ENCODE assay signal across 12 cellular contexts in the genomic region with DNA sequence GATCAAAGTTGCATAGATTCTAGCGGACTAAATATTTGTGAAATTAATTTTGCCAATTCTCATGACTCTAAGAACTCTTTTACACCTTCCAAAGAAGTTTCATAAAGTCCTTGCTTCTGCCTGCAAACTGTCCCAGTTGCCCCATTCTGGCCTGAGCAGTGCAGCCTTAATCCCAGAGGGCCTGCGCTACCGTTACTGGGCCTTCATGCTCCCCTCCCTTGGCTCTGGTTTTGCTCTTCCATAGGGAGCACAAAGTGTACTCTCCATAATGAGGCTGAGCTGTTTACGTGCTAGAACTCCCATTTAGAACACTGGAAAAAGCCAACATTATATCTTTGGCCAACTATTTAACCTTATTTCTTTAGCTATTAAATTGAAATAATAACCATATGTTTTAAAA. TPM values are rescaled to one million over a fixed set of nuclear protein-coding genes. Genes with fewer than 3 reads are reported as not detected.
DNase-seq lines count a peak whose midpoint lies in the region; ATAC-seq and TF ChIP-seq lines count a peak whose summit lies in the region.
"Had no signal": no experiment of that assay in that cellular context is flagged by ENCODE, and none has a peak within 500 bp of the region (broad histone marks: within the 10 kb centered on the region; RNA-seq: fewer than 3 reads in every experiment).

No MANE protein-coding gene starts in this region.

- ATAC-seq in T-cell (replicated peaks in 1 of 4) (no peak), esophagus mucosa (no peak), GM18502 (IDR thresholded peaks at IDR 0.05; ENCODE audit: poor library complexity, unreplicated experiment) (no peak)
- no peak for ATAC-seq in stimulated activated effector memory CD8-positive, alpha-beta T cell treated with anti-CD3 and anti-CD28 coated beads, Interleukin-12 subunit alpha, Interleukin-12 subunit beta, amount 100 ng/mL, for 72 hours

- CTCF ChIA-PET in T-cell (lab: Charles Lee), result interaction anchor here (0.6 to 1.9 kb wide), 11 partner anchors 19 to 203 kb away, joined by 3 to 13 read pairs (median 4); partner anchors contain the start of genes GTF3A (in 1 of the 2) and LNX2 (in 1 of the 2)

- DNase-seq in activated CD4-positive, alpha-beta T cell treated with anti-CD3 and anti-CD28 coated beads, Interleukin-2, amount 10 ng/mL, durations not matched to agents 24 days and 14 days, result no peak
- DNase-seq in activated CD4-positive, alpha-beta T cell treated with anti-CD3 and anti-CD28 coated beads, Interleukin-2, amount 50 U/mL, for 4 hours, result no peak
- DNase-seq in T-cell, result no peak
- DNase-seq in cardiac muscle cell (ENCODE audit: low read depth in 1 of 2, low spot score in 1 of 2), result no peak
- no peak for DNase-seq in stimulated activated effector memory CD8-positive, alpha-beta T cell treated with anti-CD3 and anti-CD28 coated beads, Interleukin-12 subunit alpha, Interleukin-12 subunit beta, amount 100 ng/mL, for 72 hours (ENCODE audit: low spot score in 2 of 2)
- no peak for DNase-seq in DMS53 (lab: John Stamatoyannopoulos, UW)
- DNase-seq: DMS79 treated with DMSO at 0.1 percent for 48 hours, T1000 had no signal

- H3K27me3 Mint-ChIP-seq in activated CD4-positive, alpha-beta T cell treated with anti-CD3 and anti-CD28 coated beads, Interleukin-2, amount 10 ng/mL, durations not matched to agents 24 days and 14 days, result no peaks in the 10 kb centered on the region
- H3K27me3 Mint-ChIP-seq in T-cell, result no peaks in the 10 kb centered on the region

- peak overlapping the region; percentile 89 for H3K27ac ChIP-seq in cardiac muscle cell

- H3K27ac Mint-ChIP-seq in activated CD4-positive, alpha-beta T cell treated with anti-CD3 and anti-CD28 coated beads, Interleukin-2, amount 10 ng/mL, durations not matched to agents 24 days and 14 days, result peak overlapping the region; percentile 2
- peak overlapping the region; percentile 98 to 99 for H3K27ac Mint-ChIP-seq in T-cell
- peak overlapping the region; percentile 98 for H3K27ac Mint-ChIP-seq in stimulated activated effector memory CD8-positive, alpha-beta T cell treated with anti-CD3 and anti-CD28 coated beads, Interleukin-12 subunit alpha, Interleukin-12 subunit beta, amount 100 ng/mL, for 72 hours

- H3K4me3 Mint-ChIP-seq in activated CD4-positive, alpha-beta T cell treated with anti-CD3 and anti-CD28 coated beads, Interleukin-2, amount 10 ng/mL, durations not matched to agents 24 days and 14 days, result peak overlapping the region; percentile 2
- H3K4me3 Mint-ChIP-seq in T-cell, result peak overlapping the region; percentile 89 to 95 (median 94)
- peak overlapping the region; percentile 86 for H3K4me3 Mint-ChIP-seq in stimulated activated effector memory CD8-positive, alpha-beta T cell treated with anti-CD3 and anti-CD28 coated beads, Interleukin-12 subunit alpha, Interleukin-12 subunit beta, amount 100 ng/mL, for 72 hours

- H3K27me3 ChIP-seq in cardiac muscle cell, result peaks cover 14% of the 10 kb centered on the region

- peaks cover 43% of the 10 kb centered on the region for H3K4me1 Mint-ChIP-seq in activated CD4-positive, alpha-beta T cell treated with anti-CD3 and anti-CD28 coated beads, Interleukin-2, amount 10 ng/mL, durations not matched to agents 24 days and 14 days
- peaks cover 64 to 67% (median 65%) of the 10 kb centered on the region in 3 donors for H3K4me1 Mint-ChIP-seq in T-cell
- peaks cover 52% of the 10 kb centered on the region for H3K4me1 Mint-ChIP-seq in stimulated activated effector memory CD8-positive, alpha-beta T cell treated with anti-CD3 and anti-CD28 coated beads, Interleukin-12 subunit alpha, Interleukin-12 subunit beta, amount 100 ng/mL, for 72 hours

- POLR2A ChIA-PET in T-cell (lab: Charles Lee), result interaction anchor here (1.1 to 1.2 kb wide), 2 partner anchors 22 kb away, joined by 5 to 7 read pairs; no protein-coding TSS in a partner anchor

- no peaks in the 10 kb centered on the region for H3K9me3 Mint-ChIP-seq in activated CD4-positive, alpha-beta T cell treated with anti-CD3 and anti-CD28 coated beads, Interleukin-2, amount 10 ng/mL, durations not matched to agents 24 days and 14 days
- no peaks in the 10 kb centered on the region for H3K9me3 Mint-ChIP-seq in T-cell
- H3K9me3 Mint-ChIP-seq in stimulated activated effector memory CD8-positive, alpha-beta T cell treated with anti-CD3 and anti-CD28 coated beads, Interleukin-12 subunit alpha, Interleukin-12 subunit beta, amount 100 ng/mL, for 72 hours, result no peaks in the 10 kb centered on the region
- H3K9me3 Mint-ChIP-seq: dendritic cell treated with granulocyte-macrophage colony-stimulating factor and Interleukin-4, amounts not matched to agents 40 ng/mL and 50 ng/mL, for 4 days had no signal

- intact Hi-C loops in activated CD4-positive, alpha-beta T cell treated with anti-CD3 and anti-CD28 coated beads, Interleukin-2, amount 10 ng/mL, durations not matched to agents 24 days and 14 days (cut with micrococcal nuclease), result no loop called here

- no peaks in the 10 kb centered on the region for H3K9me3 ChIP-seq in cardiac muscle cell (ENCODE audit: low read depth)

- no peak for TF ChIP-seq CTCF in cardiac muscle cell (IDR thresholded peaks at IDR 0.05; ENCODE audit: low read depth, low read length)

- H3K36me3 ChIP-seq in cardiac muscle cell, result no peaks in the 10 kb centered on the region

- H3K4me3 ChIP-seq in cardiac muscle cell, result no peak overlapping the region
- H3K4me3 ChIP-seq: lung had no signal

- H3K4me1 ChIP-seq in cardiac muscle cell (ENCODE audit: low read depth), result no peaks in the 10 kb centered on the region

- peaks cover 17% of the 10 kb centered on the region for H3K36me3 Mint-ChIP-seq in activated CD4-positive, alpha-beta T cell treated with anti-CD3 and anti-CD28 coated beads, Interleukin-2, amount 10 ng/mL, durations not matched to agents 24 days and 14 days (ENCODE audit: low read depth)
- H3K36me3 Mint-ChIP-seq in T-cell, result peaks cover 14% of the 10 kb centered on the region
- peaks cover 32% of the 10 kb centered on the region for H3K36me3 Mint-ChIP-seq in stimulated activated effector memory CD8-positive, alpha-beta T cell treated with anti-CD3 and anti-CD28 coated beads, Interleukin-12 subunit alpha, Interleukin-12 subunit beta, amount 100 ng/mL, for 72 hours

RNA-seq across cellular contexts. Expression of gene MTIF3, which starts 2.1 kb away (rescaled TPM):
- 28.8 and 30.4 TPM in 2 replicates for total RNA-seq in activated CD4-positive, alpha-beta T cell treated with anti-CD3 and anti-CD28 coated beads, Interleukin-2, amount 10 ng/mL, durations not matched to agents 24 days and 14 days
- total RNA-seq in T-cell (10 to 100 TPM; 45.4 to 74.1 (median 61.4) TPM), cardiac muscle cell (49.4 and 55.5 TPM in 2 replicates), esophagus mucosa (36.0 TPM)
- 66.2 and 72.8 TPM in 2 replicates for polyA plus RNA-seq in cardiac muscle cell

RNA-seq across cellular contexts. Expression of gene GTF3A, which starts 23.9 kb away (rescaled TPM):
- total RNA-seq in activated CD4-positive, alpha-beta T cell treated with anti-CD3 and anti-CD28 coated beads, Interleukin-2, amount 10 ng/mL, durations not matched to agents 24 days and 14 days, result 279 and 284 TPM in 2 replicates
- 100 to 1,000 TPM; 144 to 266 (median 229) TPM for total RNA-seq in T-cell
- total RNA-seq in cardiac muscle cell, result 56.9 and 101 TPM in 2 replicates
- polyA plus RNA-seq in cardiac muscle cell, result 108 and 140 TPM in 2 replicates
- 71.1 TPM for total RNA-seq in esophagus mucosa

Comparison
In these comparisons a context has a peak if more than half of its experiments do, and no peak if none do; other contexts are left out.
1. H3K27ac Mint-ChIP-seq: peak in every context shown above with its lines; median percentile 98 in T-cell; 98 in stimulated activated effector memory CD8-positive, alpha-beta T cell treated with anti-CD3 and anti-CD28 coated beads, Interleukin-12 subunit alpha, Interleukin-12 subunit beta, amount 100 ng/mL, for 72 hours; 2 in activated CD4-positive, alpha-beta T cell treated with anti-CD3 and anti-CD28 coated beads, Interleukin-2, amount 10 ng/mL, durations not matched to agents 24 days and 14 days.
2. H3K4me3 Mint-ChIP-seq: peak in every context shown above with its lines; median percentile 94 in T-cell; 86 in stimulated activated effector memory CD8-positive, alpha-beta T cell treated with anti-CD3 and anti-CD28 coated beads, Interleukin-12 subunit alpha, Interleukin-12 subunit beta, amount 100 ng/mL, for 72 hours; 2 in activated CD4-positive, alpha-beta T cell treated with anti-CD3 and anti-CD28 coated beads, Interleukin-2, amount 10 ng/mL, durations not matched to agents 24 days and 14 days.